ENCODE assay signal across 8 cellular contexts in genomic region chr17:34892864-34893263, GRCh38.
DNase-seq lines count a peak whose midpoint lies in the region; ATAC-seq and TF ChIP-seq lines count a peak whose summit lies in the region.

No MANE protein-coding gene starts in this region.

- H3K36me3 ChIP-seq in psoas muscle (ENCODE audit: insufficient read depth in 1 of 2, low read depth in 1 of 2), result no peaks in the 10 kb centered on the region

- peaks cover 0 to 13% (median 13%) of the 10 kb centered on the region in 3 donors for H3K27me3 ChIP-seq in psoas muscle (ENCODE audit: insufficient read depth in 3 of 3, low read length in 2 of 3)

- no peak overlapping the region for H3K27ac ChIP-seq in psoas muscle

- no peaks in the 10 kb centered on the region for H3K9me3 ChIP-seq in psoas muscle

- intact Hi-C loops in psoas muscle (cut with DNase I), result loop anchor here in 1 of 2 donors (10.0 kb wide), 1 partner anchor 348 kb away; no protein-coding TSS in a partner anchor

- H3K4me1 ChIP-seq in psoas muscle, result no peaks in the 10 kb centered on the region

- TF ChIP-seq CTCF in cardiac fibroblast (IDR thresholded peaks at IDR 0.05; ENCODE audit: low read depth, low read length), result peak; percentile 31
- peak; percentile 5 for TF ChIP-seq CTCF in psoas muscle (IDR thresholded peaks at IDR 0.05)

- WGBS in psoas muscle, 3 donors, result 17 to 21% (median 19%) methylated on average over 6 of the region's 6 CpGs

- no peak for ATAC-seq in psoas muscle
- no peak for ATAC-seq in GM19452 (IDR thresholded peaks at IDR 0.05; ENCODE audit: unreplicated experiment)

- H3K4me3 ChIP-seq in cardiac fibroblast (replicated peaks in 1 of 2; ENCODE audit: low read depth in 2 of 2, low read length in 2 of 2) (no peak overlapping the region), psoas muscle (no peak overlapping the region)

- peak in 2 of 3 donors; percentile 4 to 8 for DNase-seq in stimulated activated CD4-positive, alpha-beta T cell treated with anti-CD3 and anti-CD28 coated beads, TNF-alpha, amount 100 ng/mL, for 48 hours (ENCODE audit: low read depth in 3 of 3)
- DNase-seq in stimulated activated CD4-positive, alpha-beta T cell treated with anti-CD3 and anti-CD28 coated beads, Interleukin-4, amount 100 ng/mL, for 4 hours, result no peak
- DNase-seq in NCI-H2171 (lab: John Stamatoyannopoulos, UW) (peak; percentile 51), cardiac fibroblast (ENCODE audit: low read depth in 2 of 2) (no peak), psoas muscle (no peak), GOT3 (lab: John Stamatoyannopoulos, UW) (no peak)
- DNase-seq in activated CD8-positive, alpha-beta memory T cell treated with anti-CD3 and anti-CD28 coated beads, Interleukin-2, amount 50 U/mL, for 4 hours, result no peak

Comparison
In these comparisons a context has a peak if more than half of its experiments do, and no peak if none do; other contexts are left out.
1. DNase-seq: peak in stimulated activated CD4-positive, alpha-beta T cell treated with anti-CD3 and anti-CD28 coated beads, TNF-alpha, amount 100 ng/mL, for 48 hours (2 of 3) and NCI-H2171 (single experiment); none in stimulated activated CD4-positive, alpha-beta T cell treated with anti-CD3 and anti-CD28 coated beads, Interleukin-4, amount 100 ng/mL, for 4 hours (0 of 2), cardiac fibroblast (0 of 2), psoas muscle (0 of 2), activated CD8-positive, alpha-beta memory T cell treated with anti-CD3 and anti-CD28 coated beads, Interleukin-2, amount 50 U/mL, for 4 hours (single experiment) and GOT3 (single experiment).